1 cellular context compared by ENCODE assay signal in the genomic region with DNA sequence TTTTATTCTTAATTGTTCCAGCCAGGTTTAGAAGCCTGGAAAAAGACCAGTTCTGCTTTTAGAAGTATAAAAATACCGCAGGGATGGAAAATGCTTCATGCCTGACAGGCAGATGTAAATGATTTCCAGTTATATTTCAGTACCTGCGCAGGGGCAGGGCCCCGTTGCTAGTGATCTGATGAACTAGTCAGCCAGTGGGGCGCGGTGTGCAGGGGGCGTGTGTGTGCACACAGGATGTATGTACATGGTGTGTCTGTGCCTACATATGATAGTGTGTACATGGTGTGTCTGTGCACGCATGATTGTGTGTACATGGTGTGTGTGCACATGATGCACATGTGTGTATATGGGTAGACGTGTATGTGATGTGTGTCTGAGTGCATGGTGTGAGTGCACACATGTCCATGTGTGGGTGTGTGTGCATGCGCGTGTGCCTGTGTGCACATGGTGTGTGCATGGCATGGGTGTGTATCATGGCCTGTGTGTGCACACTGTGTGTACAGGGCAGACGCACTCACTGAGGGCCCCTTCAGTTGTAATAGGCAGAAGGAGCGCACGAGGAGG.
TF ChIP-seq lines count a peak whose summit lies in the region.

No MANE protein-coding gene starts in this region.

TF ChIP-seq in HepG2, 621 proteins besides CTCF, POLR2A, EP300 and RAD21:
- no peak for TF ChIP-seq REL (CRISPR knock-in tag; conservative IDR thresholded peaks at IDR 0.05)
- TF ChIP-seq, protein P1, sequence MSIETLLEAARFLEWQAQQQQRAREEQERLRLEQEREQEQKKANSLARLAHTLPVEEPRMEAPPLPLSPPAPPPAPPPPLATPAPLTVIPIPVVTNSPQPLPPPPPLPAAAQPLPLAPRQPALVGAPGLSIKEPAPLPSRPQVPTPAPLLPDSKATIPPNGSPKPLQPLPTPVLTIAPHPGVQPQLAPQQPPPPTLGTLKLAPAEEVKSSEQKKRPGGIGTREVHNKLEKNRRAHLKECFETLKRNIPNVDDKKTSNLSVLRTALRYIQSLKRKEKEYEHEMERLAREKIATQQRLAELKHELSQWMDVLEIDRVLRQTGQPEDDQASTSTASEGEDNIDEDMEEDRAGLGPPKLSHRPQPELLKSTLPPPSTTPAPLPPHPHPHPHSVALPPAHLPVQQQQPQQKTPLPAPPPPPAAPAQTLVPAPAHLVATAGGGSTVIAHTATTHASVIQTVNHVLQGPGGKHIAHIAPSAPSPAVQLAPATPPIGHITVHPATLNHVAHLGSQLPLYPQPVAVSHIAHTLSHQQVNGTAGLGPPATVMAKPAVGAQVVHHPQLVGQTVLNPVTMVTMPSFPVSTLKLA (IDR thresholded peaks at IDR 0.05) = peak; percentile 58; the same call in 1 of the 2 replicates
